ENCODE assay signal across 20 cellular contexts in genomic region chr1:160794396-160794795, GRCh38. TPM values are rescaled to one million over a fixed set of nuclear protein-coding genes. Genes with fewer than 3 reads are reported as not detected.
"Had no signal": no experiment of that assay in that cellular context is flagged by ENCODE, and none has a peak within 500 bp of the region (broad histone marks: within the 10 kb centered on the region; RNA-seq: fewer than 3 reads in every experiment).

No MANE protein-coding gene starts in this region.

- H3K9ac ChIP-seq: neural progenitor cell had no signal

- H3K4me1 Mint-ChIP-seq: mesothelial cell of epicardium, neural progenitor cell had no signal

- H3K4me3 ChIP-seq: breast epithelium, lower lobe of right lung, neural progenitor cell, tibial artery had no signal

- H3K36me3 ChIP-seq: breast epithelium, lower lobe of right lung, neural progenitor cell, tibial artery had no signal

- H2AFZ ChIP-seq: neural progenitor cell had no signal

- H3K9me3 Mint-ChIP-seq: activated CD4-positive, alpha-beta memory T cell treated with anti-CD3 and anti-CD28 coated beads for 36 hours; activated T-cell treated with anti-CD3 and anti-CD28 coated beads, Interleukin-2, amount 50 U/mL, for 24 hours; effector memory CD8-positive, alpha-beta T cell; mesothelial cell of epicardium; neural progenitor cell had no signal

- H3K27ac Mint-ChIP-seq: activated CD4-positive, alpha-beta memory T cell treated with anti-CD3 and anti-CD28 coated beads for 36 hours; activated CD8-positive, alpha-beta memory T cell treated with anti-CD3 and anti-CD28 coated beads, Interleukin-2, amount 10 ng/mL, durations not matched to agents 7 days and 5 days; activated T-cell treated with anti-CD3 and anti-CD28 coated beads, Interleukin-2, amount 50 U/mL, for 24 hours; mesothelial cell of epicardium; neural progenitor cell had no signal

- ATAC-seq: activated CD4-positive, CD25-positive, alpha-beta regulatory T cell treated with anti-CD3 and anti-CD28 coated beads, Interleukin-2, amount 50 U/mL, for 24 hours; activated CD8-positive, alpha-beta memory T cell treated with anti-CD3 and anti-CD28 coated beads, Interleukin-2, amount 10 ng/mL, durations not matched to agents 7 days and 5 days; effector memory CD8-positive, alpha-beta T cell; foreskin keratinocyte; left colon; lower lobe of right lung; sciatic nerve had no signal

- H3K4me1 ChIP-seq: breast epithelium, foreskin keratinocyte, lower lobe of right lung, neural progenitor cell, tibial artery had no signal

- H3K4me2 ChIP-seq: neural progenitor cell had no signal

- H3K9me3 ChIP-seq: breast epithelium, lower lobe of right lung, tibial artery had no signal

- H3K4me3 Mint-ChIP-seq: activated CD4-positive, alpha-beta memory T cell treated with anti-CD3 and anti-CD28 coated beads for 36 hours; activated CD8-positive, alpha-beta memory T cell treated with anti-CD3 and anti-CD28 coated beads, Interleukin-2, amount 10 ng/mL, durations not matched to agents 7 days and 5 days; activated T-cell treated with anti-CD3 and anti-CD28 coated beads, Interleukin-2, amount 50 U/mL, for 24 hours; effector memory CD8-positive, alpha-beta T cell; mesothelial cell of epicardium; neural progenitor cell had no signal

- FAIRE-seq: urothelium cell line had no signal

- H3K27ac ChIP-seq: breast epithelium, foreskin keratinocyte, lower lobe of right lung, neural progenitor cell, tibial artery had no signal

- H3K27me3 ChIP-seq: breast epithelium, neural progenitor cell, tibial artery had no signal

- H3K36me3 Mint-ChIP-seq: activated CD4-positive, alpha-beta memory T cell treated with anti-CD3 and anti-CD28 coated beads for 36 hours; mesothelial cell of epicardium; neural progenitor cell had no signal

- DNase-seq: activated CD4-positive, alpha-beta memory T cell treated with anti-CD3 and anti-CD28 coated beads for 36 hours; activated CD8-positive, alpha-beta memory T cell treated with anti-CD3 and anti-CD28 coated beads, Interleukin-2, amount 10 ng/mL, durations not matched to agents 7 days and 5 days; activated T-cell treated with anti-CD3 and anti-CD28 coated beads, Interleukin-2, amount 50 U/mL, for 24 hours; aorta; dermis blood vessel endothelial cell; effector memory CD8-positive, alpha-beta T cell; foreskin keratinocyte; head of caudate nucleus; left colon; lower lobe of right lung; tibial artery had no signal

- H3K27me3 Mint-ChIP-seq: activated CD4-positive, alpha-beta memory T cell treated with anti-CD3 and anti-CD28 coated beads for 36 hours; activated T-cell treated with anti-CD3 and anti-CD28 coated beads, Interleukin-2, amount 50 U/mL, for 24 hours; effector memory CD8-positive, alpha-beta T cell had no signal

RNA-seq across cellular contexts. Expression of gene LY9, which starts 1.6 kb away (rescaled TPM):
- total RNA-seq: chondrocyte, dermis blood vessel endothelial cell, foreskin keratinocyte, mesothelial cell of epicardium, osteocyte, pulmonary artery endothelial cell had no signal
- polyA plus RNA-seq: foreskin keratinocyte had no signal

RNA-seq across cellular contexts. Expression of gene SLAMF7, which starts 55.3 kb away (rescaled TPM):
- total RNA-seq: chondrocyte, dermis blood vessel endothelial cell, mesothelial cell of epicardium, osteocyte, pulmonary artery endothelial cell had no signal
